Comparison of ENCODE assay signal across 1 cellular context in the genomic region with DNA sequence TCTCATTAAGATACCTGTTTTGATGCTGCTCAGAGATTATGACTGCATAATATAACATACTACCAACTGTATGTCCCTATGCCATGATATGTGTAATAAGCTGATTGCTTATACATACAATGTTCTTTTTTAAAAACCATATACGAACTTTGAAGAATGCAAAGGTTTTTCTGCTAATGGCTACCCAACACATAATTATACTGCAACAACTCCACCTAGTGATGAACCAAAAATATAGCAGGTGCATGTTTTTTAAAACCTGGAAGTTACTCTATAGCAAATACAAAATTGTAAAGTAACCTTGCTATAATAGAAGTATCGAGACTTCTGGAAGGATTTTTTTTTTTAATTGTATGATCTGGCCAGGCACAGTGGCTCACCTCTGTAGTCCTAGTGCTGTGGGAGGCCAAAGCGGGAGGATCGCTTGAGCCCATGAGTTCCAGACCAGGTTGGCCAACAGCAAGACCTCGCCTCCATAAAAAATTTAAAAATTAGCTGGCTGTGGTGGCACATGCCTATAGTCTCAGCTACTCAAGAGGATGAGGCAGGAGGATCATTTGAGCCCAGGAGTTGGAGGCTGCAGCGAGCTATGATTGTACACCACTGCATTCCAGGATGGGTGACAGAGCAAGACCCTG.
A peak's percentile ranks its signal among the peaks of the same experiment; 100 is the strongest.
TF ChIP-seq lines count a peak whose summit lies in the region.

No MANE protein-coding gene starts in this region.

TF ChIP-seq in HepG2, 621 proteins besides CTCF, POLR2A, EP300 and RAD21:
- TF ChIP-seq, protein P1, sequence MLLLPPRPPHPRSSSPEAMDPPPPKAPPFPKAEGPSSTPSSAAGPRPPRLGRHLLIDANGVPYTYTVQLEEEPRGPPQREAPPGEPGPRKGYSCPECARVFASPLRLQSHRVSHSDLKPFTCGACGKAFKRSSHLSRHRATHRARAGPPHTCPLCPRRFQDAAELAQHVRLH (CRISPR knock-in tag; IDR thresholded peaks at IDR 0.05; ENCODE audit: borderline replicate concordance, low read depth) = no peak
- no peak for TF ChIP-seq SP140L (CRISPR knock-in tag; IDR thresholded peaks at IDR 0.05; ENCODE audit: borderline replicate concordance)
- TF ChIP-seq STAG1 (CRISPR knock-in tag; IDR thresholded peaks at IDR 0.05) = peak; percentile 65
- TF ChIP-seq ZNF572 (CRISPR knock-in tag; IDR thresholded peaks at IDR 0.05) = no peak
- no peak for TF ChIP-seq JARID2 (CRISPR knock-in tag; IDR thresholded peaks at IDR 0.05; ENCODE audit: insufficient replicate concordance)
- TF ChIP-seq IKZF4 (CRISPR knock-in tag; IDR thresholded peaks at IDR 0.05; ENCODE audit: borderline replicate concordance, low read depth, not compliant biosample characterization) = no peak
- peak; percentile 32; the same call in 1 of the 2 replicates for TF ChIP-seq SMC3 (IDR thresholded peaks at IDR 0.05; ENCODE audit: low read length)
